ENCODE assay signal across 21 cellular contexts in the genomic region with DNA sequence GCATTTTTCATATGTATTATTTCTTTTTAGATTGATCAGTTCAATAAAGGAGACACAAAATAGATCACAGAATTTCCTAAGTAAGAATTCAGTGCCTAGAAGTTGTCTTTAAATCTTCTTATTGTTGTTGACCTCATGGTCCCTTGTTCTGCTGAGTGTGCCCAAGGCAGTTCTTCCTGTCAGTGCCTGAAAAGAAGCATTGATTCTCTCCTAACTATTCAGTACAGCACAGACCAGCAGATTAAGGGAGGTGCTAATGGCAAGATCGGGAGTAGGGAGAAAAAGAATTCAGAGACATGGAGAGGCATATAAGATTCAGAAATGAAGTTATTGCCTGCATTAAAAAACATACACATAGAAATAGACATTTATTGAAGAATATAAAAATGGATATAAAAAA.
"Had no signal": no experiment of that assay in that cellular context is flagged by ENCODE, and none has a peak within 500 bp of the region (broad histone marks: within the 10 kb centered on the region; RNA-seq: fewer than 3 reads in every experiment).

No MANE protein-coding gene starts in this region.

- H3K4me1 ChIP-seq: parathyroid adenoma, sigmoid colon had no signal

- H3K4me1 Mint-ChIP-seq: central memory CD8-positive, alpha-beta T cell; stimulated activated effector memory CD8-positive, alpha-beta T cell treated with anti-CD3 and anti-CD28 coated beads, Interleukin-12 subunit alpha, Interleukin-12 subunit beta, amount 100 ng/mL, for 72 hours had no signal

- H3K9me3 ChIP-seq: neutrophil, sigmoid colon, thoracic aorta had no signal

- H3K36me3 ChIP-seq: brain microvascular endothelial cell, neutrophil, sigmoid colon, thoracic aorta had no signal

- H3K27me3 ChIP-seq: brain microvascular endothelial cell, neutrophil, sigmoid colon had no signal

- H3K27ac Mint-ChIP-seq: activated T-cell treated with anti-CD3 and anti-CD28 coated beads, Interleukin-2, amount 50 U/mL, for 72 hours; stimulated activated effector memory CD8-positive, alpha-beta T cell treated with anti-CD3 and anti-CD28 coated beads, Interleukin-12 subunit alpha, Interleukin-12 subunit beta, amount 100 ng/mL, for 72 hours had no signal

- H3K27ac ChIP-seq: brain microvascular endothelial cell, coronary artery, neutrophil, parathyroid adenoma, sigmoid colon, thoracic aorta had no signal

- DNase-seq: activated CD4-positive, CD25-positive, alpha-beta regulatory T cell treated with anti-CD3 and anti-CD28 coated beads, Interleukin-2, amount 50 U/mL, for 72 hours; activated effector memory CD4-positive, alpha-beta T cell treated with anti-CD3 and anti-CD28 coated beads, Interleukin-2, amount 50 U/mL, for 16 hours; activated naive CD4-positive, alpha-beta T cell treated with anti-CD3 and anti-CD28 coated beads, Interleukin-2, amount 50 U/mL, for 16 hours; activated T-cell treated with anti-CD3 and anti-CD28 coated beads, Interleukin-2, amount 50 U/mL, for 72 hours; aorta; brain microvascular endothelial cell; erythroblast; hypothalamus; kidney; midbrain; sigmoid colon; stimulated activated CD4-positive, alpha-beta T cell treated with anti-CD3 and anti-CD28 coated beads, Interleukin-4, amount 100 ng/mL, for 24 hours; T1000 had no signal

- H3K27me3 Mint-ChIP-seq: central memory CD8-positive, alpha-beta T cell had no signal

- H3K4me3 Mint-ChIP-seq: activated T-cell treated with anti-CD3 and anti-CD28 coated beads, Interleukin-2, amount 50 U/mL, for 72 hours; central memory CD8-positive, alpha-beta T cell; stimulated activated effector memory CD8-positive, alpha-beta T cell treated with anti-CD3 and anti-CD28 coated beads, Interleukin-12 subunit alpha, Interleukin-12 subunit beta, amount 100 ng/mL, for 72 hours had no signal

- H3K36me3 Mint-ChIP-seq: stimulated activated effector memory CD8-positive, alpha-beta T cell treated with anti-CD3 and anti-CD28 coated beads, Interleukin-12 subunit alpha, Interleukin-12 subunit beta, amount 100 ng/mL, for 72 hours had no signal

- H3K4me3 ChIP-seq: coronary artery, lung, sigmoid colon, thoracic aorta had no signal

- ATAC-seq: activated T-cell treated with anti-CD3 and anti-CD28 coated beads, Interleukin-2, amount 50 U/mL, for 72 hours; left lobe of liver; stimulated activated effector memory CD8-positive, alpha-beta T cell treated with anti-CD3 and anti-CD28 coated beads, Interleukin-12 subunit alpha, Interleukin-12 subunit beta, amount 100 ng/mL, for 72 hours had no signal
